ENCODE assay signal across 28 cellular contexts in genomic region chr1:172704003-172704402, GRCh38. TPM values are rescaled to one million over a fixed set of nuclear protein-coding genes. Genes with fewer than 3 reads are reported as not detected.
DNase-seq lines count a peak whose midpoint lies in the region; ATAC-seq lines count a peak whose summit lies in the region.
"Had no signal": no experiment of that assay in that cellular context is flagged by ENCODE, and none has a peak within 500 bp of the region (broad histone marks: within the 10 kb centered on the region; RNA-seq: fewer than 3 reads in every experiment).

No MANE protein-coding gene starts in this region.

- POLR2A ChIA-PET in activated CD8-positive, alpha-beta T cell treated with anti-CD3 and anti-CD28 coated beads, Interleukin-2, amount 10 ng/mL, durations not matched to agents 7 days and 5 days (lab: Charles Lee) = interaction anchor here (1.6 kb wide), 1 partner anchor 16 kb away, joined by 3 read pairs; no protein-coding TSS in a partner anchor

- H3K4me1 Mint-ChIP-seq in activated naive CD4-positive, alpha-beta T cell treated with anti-CD3 and anti-CD28 coated beads, Interleukin-2, amount 10 ng/mL, durations not matched to agents 7 days and 5 days = peaks cover 25% of the 10 kb centered on the region
- peaks cover 35% of the 10 kb centered on the region for H3K4me1 Mint-ChIP-seq in activated CD8-positive, alpha-beta T cell treated with anti-CD3 and anti-CD28 coated beads, Interleukin-2, amount 10 ng/mL, durations not matched to agents 7 days and 5 days (ENCODE audit: low read depth)
- H3K4me1 Mint-ChIP-seq in stimulated activated effector memory CD8-positive, alpha-beta T cell treated with anti-CD3 and anti-CD28 coated beads, Interleukin-12 subunit alpha, Interleukin-12 subunit beta, amount 100 ng/mL, for 72 hours = peaks cover 30% of the 10 kb centered on the region

- no peaks in the 10 kb centered on the region for H3K36me3 Mint-ChIP-seq in activated naive CD4-positive, alpha-beta T cell treated with anti-CD3 and anti-CD28 coated beads, Interleukin-2, amount 10 ng/mL, durations not matched to agents 7 days and 5 days
- peaks cover 4% of the 10 kb centered on the region for H3K36me3 Mint-ChIP-seq in activated CD8-positive, alpha-beta T cell treated with anti-CD3 and anti-CD28 coated beads, Interleukin-2, amount 10 ng/mL, durations not matched to agents 7 days and 5 days (ENCODE audit: low read depth)
- H3K36me3 Mint-ChIP-seq in stimulated activated effector memory CD8-positive, alpha-beta T cell treated with anti-CD3 and anti-CD28 coated beads, Interleukin-12 subunit alpha, Interleukin-12 subunit beta, amount 100 ng/mL, for 72 hours = no peaks in the 10 kb centered on the region
- H3K36me3 Mint-ChIP-seq: natural killer cell had no signal

- H3K27me3 Mint-ChIP-seq in activated naive CD4-positive, alpha-beta T cell treated with anti-CD3 and anti-CD28 coated beads, Interleukin-2, amount 10 ng/mL, durations not matched to agents 7 days and 5 days = peaks cover 4% of the 10 kb centered on the region
- H3K27me3 Mint-ChIP-seq in activated CD8-positive, alpha-beta T cell treated with anti-CD3 and anti-CD28 coated beads, Interleukin-2, amount 10 ng/mL, durations not matched to agents 7 days and 5 days (ENCODE audit: low read depth) = no peaks in the 10 kb centered on the region
- H3K27me3 Mint-ChIP-seq: activated B cell treated with CpG ODN at 0.5 μM for 24 hours had no signal

- CTCF ChIA-PET in activated naive CD4-positive, alpha-beta T cell treated with anti-CD3 and anti-CD28 coated beads, Interleukin-2, amount 10 ng/mL, durations not matched to agents 7 days and 5 days (lab: Charles Lee) = no interaction called here
- CTCF ChIA-PET in activated CD8-positive, alpha-beta T cell treated with anti-CD3 and anti-CD28 coated beads, Interleukin-2, amount 10 ng/mL, durations not matched to agents 7 days and 5 days (lab: Charles Lee) = interaction anchor here (1.5 to 2.9 kb wide), 2 partner anchors 15 to 43 kb away, joined by 4 to 19 read pairs; no protein-coding TSS in a partner anchor

- H3K9me3 ChIP-seq in MG63 = no peaks in the 10 kb centered on the region
- H3K9me3 ChIP-seq: gastroesophageal sphincter, SK-N-SH had no signal

- H3K4me3 ChIP-seq in MG63 = no peak overlapping the region
- H3K4me3 ChIP-seq: gastroesophageal sphincter had no signal

- DNase-seq in activated naive CD4-positive, alpha-beta T cell treated with anti-CD3 and anti-CD28 coated beads, Interleukin-2, amount 10 ng/mL, durations not matched to agents 7 days and 5 days = peak; percentile 30
- no peak for DNase-seq in activated naive CD4-positive, alpha-beta T cell (lab: John Stamatoyannopoulos, UW)
- DNase-seq in KG1 (lab: John Stamatoyannopoulos, UW) (peak; percentile 47), MG63 (no peak), globus pallidus (ENCODE audit: low spot score) (no peak), NCI-H1092 (lab: John Stamatoyannopoulos, UW) (no peak)
- DNase-seq in activated CD8-positive, alpha-beta T cell treated with anti-CD3 and anti-CD28 coated beads, Interleukin-2, amount 10 ng/mL, durations not matched to agents 7 days and 5 days = peak; percentile 56
- DNase-seq in stimulated activated effector memory CD8-positive, alpha-beta T cell treated with anti-CD3 and anti-CD28 coated beads, Interleukin-12 subunit alpha, Interleukin-12 subunit beta, amount 100 ng/mL, for 72 hours (ENCODE audit: low spot score in 2 of 2) = peak in 1 of 2 donors; percentile 64
- DNase-seq: ACHN, activated B cell treated with CpG ODN at 0.5 μM for 24 hours, C1 segment of cervical spinal cord, HCEC 1CT, IMR-90, islet precursor cell, left ventricle myocardium superior, natural killer cell, NCI-H1417 treated with DMSO at 0.1 percent for 48 hours, NCI-H446, NCI-H82, SK-N-SH, small intestine had no signal

- no peaks in the 10 kb centered on the region for H3K9me3 Mint-ChIP-seq in activated naive CD4-positive, alpha-beta T cell treated with anti-CD3 and anti-CD28 coated beads, Interleukin-2, amount 10 ng/mL, durations not matched to agents 7 days and 5 days
- no peaks in the 10 kb centered on the region for H3K9me3 Mint-ChIP-seq in activated CD8-positive, alpha-beta T cell treated with anti-CD3 and anti-CD28 coated beads, Interleukin-2, amount 10 ng/mL, durations not matched to agents 7 days and 5 days (ENCODE audit: insufficient read depth)
- no peaks in the 10 kb centered on the region for H3K9me3 Mint-ChIP-seq in stimulated activated effector memory CD8-positive, alpha-beta T cell treated with anti-CD3 and anti-CD28 coated beads, Interleukin-12 subunit alpha, Interleukin-12 subunit beta, amount 100 ng/mL, for 72 hours
- H3K9me3 Mint-ChIP-seq: activated B cell treated with CpG ODN at 0.5 μM for 24 hours; activated T-helper 2 cell treated with anti-CD3 and anti-CD28 coated beads, Interferon-gamma antibody, Interleukin-2, Interleukin-4, amounts not matched to agents 10 μg/mL and 5 μg/mL and 100 μg/mL, durations not matched to agents 14 hours and 24 hours and 36 hours; natural killer cell had no signal

- H3K27me3 ChIP-seq in MG63 = no peaks in the 10 kb centered on the region
- H3K27me3 ChIP-seq: gastroesophageal sphincter had no signal

- no peaks in the 10 kb centered on the region for H3K36me3 ChIP-seq in MG63
- H3K36me3 ChIP-seq: gastroesophageal sphincter had no signal

- no peak overlapping the region for H3K4me3 Mint-ChIP-seq in activated naive CD4-positive, alpha-beta T cell treated with anti-CD3 and anti-CD28 coated beads, Interleukin-2, amount 10 ng/mL, durations not matched to agents 7 days and 5 days
- peak overlapping the region; percentile 54 for H3K4me3 Mint-ChIP-seq in activated CD8-positive, alpha-beta T cell treated with anti-CD3 and anti-CD28 coated beads, Interleukin-2, amount 10 ng/mL, durations not matched to agents 7 days and 5 days
- H3K4me3 Mint-ChIP-seq in stimulated activated effector memory CD8-positive, alpha-beta T cell treated with anti-CD3 and anti-CD28 coated beads, Interleukin-12 subunit alpha, Interleukin-12 subunit beta, amount 100 ng/mL, for 72 hours = peak overlapping the region; percentile 39
- H3K4me3 Mint-ChIP-seq: activated B cell treated with CpG ODN at 0.5 μM for 24 hours had no signal

- peak; percentile 18 for ATAC-seq in activated CD8-positive, alpha-beta T cell treated with anti-CD3 and anti-CD28 coated beads, Interleukin-2, amount 10 ng/mL, durations not matched to agents 7 days and 5 days
- ATAC-seq in stimulated activated effector memory CD8-positive, alpha-beta T cell treated with anti-CD3 and anti-CD28 coated beads, Interleukin-12 subunit alpha, Interleukin-12 subunit beta, amount 100 ng/mL, for 72 hours = peak; percentile 39
- ATAC-seq: gastroesophageal sphincter, left ventricle myocardium superior, natural killer cell had no signal

- H3K27ac Mint-ChIP-seq in activated naive CD4-positive, alpha-beta T cell treated with anti-CD3 and anti-CD28 coated beads, Interleukin-2, amount 10 ng/mL, durations not matched to agents 7 days and 5 days = no peak overlapping the region
- H3K27ac Mint-ChIP-seq in activated CD8-positive, alpha-beta T cell treated with anti-CD3 and anti-CD28 coated beads, Interleukin-2, amount 10 ng/mL, durations not matched to agents 7 days and 5 days = no peak overlapping the region
- H3K27ac Mint-ChIP-seq in stimulated activated effector memory CD8-positive, alpha-beta T cell treated with anti-CD3 and anti-CD28 coated beads, Interleukin-12 subunit alpha, Interleukin-12 subunit beta, amount 100 ng/mL, for 72 hours = no peak overlapping the region
- H3K27ac Mint-ChIP-seq: activated B cell treated with CpG ODN at 0.5 μM for 24 hours, natural killer cell had no signal

RNA-seq across cellular contexts. Expression of gene FASLG, which starts 45.1 kb away (rescaled TPM):
- total RNA-seq in activated CD8-positive, alpha-beta T cell treated with anti-CD3 and anti-CD28 coated beads, Interleukin-2, amount 10 ng/mL, durations not matched to agents 7 days and 5 days = 1 to 10 TPM; 6.2 to 6.5 TPM
- not detected in 2 replicates for total RNA-seq in MG63 (2014; rRNA removed; shearing (Covaris generic); ENCODE audit: low replicate concordance)
- total RNA-seq: activated B cell treated with CpG ODN at 0.5 μM for 24 hours, Daoy, gastroesophageal sphincter, MCF 10A, OCI-LY7, renal cortical epithelial cell, temporal lobe had no signal

Comparison
In these comparisons a context has a peak if more than half of its experiments do, and no peak if none do; other contexts are left out.
1. DNase-seq: peak in activated naive CD4-positive, alpha-beta T cell treated with anti-CD3 and anti-CD28 coated beads, Interleukin-2, amount 10 ng/mL, durations not matched to agents 7 days and 5 days (single experiment), KG1 (single experiment) and activated CD8-positive, alpha-beta T cell treated with anti-CD3 and anti-CD28 coated beads, Interleukin-2, amount 10 ng/mL, durations not matched to agents 7 days and 5 days (single experiment); none in activated naive CD4-positive, alpha-beta T cell (0 of 4), MG63 (single experiment), globus pallidus (single experiment) and NCI-H1092 (single experiment).